In the genomic region with DNA sequence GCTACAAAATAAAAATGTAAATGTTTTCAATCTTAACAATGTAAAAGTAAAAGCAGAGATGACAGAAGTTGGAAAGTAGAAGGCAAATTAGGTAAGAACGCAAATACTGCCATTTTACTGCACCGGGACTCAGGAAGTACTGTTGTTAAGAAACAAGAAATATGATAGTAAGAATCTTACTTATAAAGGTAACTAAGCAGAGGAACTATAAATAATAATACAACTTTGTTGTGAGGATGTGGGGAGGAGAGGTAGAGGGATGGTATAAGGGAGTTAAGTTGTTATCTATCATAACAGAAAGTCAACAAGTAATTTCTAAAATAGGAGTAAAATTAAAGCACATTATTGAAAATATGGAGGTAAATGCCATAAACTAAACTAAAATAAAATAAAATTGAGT, we compare ENCODE assay signal across 19 cellular contexts.
DNase-seq lines count a peak whose midpoint lies in the region; ATAC-seq and TF ChIP-seq lines count a peak whose summit lies in the region.
"Had no signal": no experiment of that assay in that cellular context is flagged by ENCODE, and none has a peak within 500 bp of the region (broad histone marks: within the 10 kb centered on the region; RNA-seq: fewer than 3 reads in every experiment).

No MANE protein-coding gene starts in this region.

- no peaks in the 10 kb centered on the region for H3K27me3 Mint-ChIP-seq in CD4-positive, CD25-positive, alpha-beta regulatory T cell
- H3K27me3 Mint-ChIP-seq in CD4-positive, alpha-beta memory T cell: no peaks in the 10 kb centered on the region
- no peaks in the 10 kb centered on the region for H3K27me3 Mint-ChIP-seq in T-helper 17 cell
- no peaks in the 10 kb centered on the region for H3K27me3 Mint-ChIP-seq in effector memory CD8-positive, alpha-beta T cell

- POLR2A ChIA-PET in CD4-positive, alpha-beta memory T cell (lab: Charles Lee; ENCODE audit: partially characterized antibody): interaction anchor here (0.6 kb wide), 1 partner anchor 52 kb away, joined by 3 read pairs; no protein-coding TSS in a partner anchor

- H3K4me3 ChIP-seq in CD4-positive, CD25-positive, alpha-beta regulatory T cell (ENCODE audit: low read depth, low read length): peak overlapping the region; percentile 48
- H3K4me3 ChIP-seq in CD4-positive, alpha-beta memory T cell (ENCODE audit: low read length in 2 of 2): no peak overlapping the region
- no peak overlapping the region for H3K4me3 ChIP-seq in mucosa of descending colon
- H3K4me3 ChIP-seq: GM23338, K562 had no signal

- no peak for TF ChIP-seq CTCF in mucosa of descending colon (IDR thresholded peaks at IDR 0.05)

- DNase-seq in CD4-positive, CD25-positive, alpha-beta regulatory T cell: peak in 1 of 3 donors; percentile 28
- DNase-seq in CD4-positive, alpha-beta memory T cell: peak in 4 of 5 donors; percentile 11 to 25 (median 16)
- DNase-seq in T-helper 17 cell: no peak
- DNase-seq in effector memory CD8-positive, alpha-beta T cell: no peak
- DNase-seq in DMS 273 (lab: John Stamatoyannopoulos, UW; ENCODE audit: unreplicated experiment): no peak
- DNase-seq in NCI-H345 (lab: John Stamatoyannopoulos, UW): no peak
- no peak for DNase-seq in mucosa of descending colon
- DNase-seq: AML-193, GF-D8, NCI-H1092 treated with DMSO at 0.1 percent for 48 hours, NCI-H146, NCI-H2081, NCI-H2171 treated with DMSO at 0.1 percent for 48 hours, SHP77 treated with DMSO at 0.1 percent for 48 hours, SK-N-SH had no signal

- peaks cover 0 to 3% (median 0%) of the 10 kb centered on the region in 7 donors for H3K9me3 Mint-ChIP-seq in CD4-positive, CD25-positive, alpha-beta regulatory T cell
- peaks cover 0 to 5% (median 0%) of the 10 kb centered on the region in 8 donors for H3K9me3 Mint-ChIP-seq in CD4-positive, alpha-beta memory T cell
- no peaks in the 10 kb centered on the region for H3K9me3 Mint-ChIP-seq in effector memory CD8-positive, alpha-beta T cell
- H3K9me3 Mint-ChIP-seq: GM23338 had no signal

- CTCF ChIA-PET in CD4-positive, alpha-beta memory T cell (lab: Charles Lee; ENCODE audit: partially characterized antibody): interaction anchor here (1.2 to 1.5 kb wide), 2 partner anchors 12 to 226 kb away, joined by 4 to 8 read pairs; no protein-coding TSS in a partner anchor

- H3K27ac Mint-ChIP-seq in CD4-positive, CD25-positive, alpha-beta regulatory T cell: peak overlapping the region in 2 of 3 donors; percentile 9 to 82
- H3K27ac Mint-ChIP-seq in CD4-positive, alpha-beta memory T cell: peak overlapping the region in 6 of 7 donors; percentile 2 to 76 (median 39)
- H3K27ac Mint-ChIP-seq in T-helper 17 cell: peak overlapping the region; percentile 34
- peak overlapping the region in 1 of 2 donors; percentile 85 for H3K27ac Mint-ChIP-seq in effector memory CD8-positive, alpha-beta T cell
- H3K27ac Mint-ChIP-seq: GM23338 had no signal

- no peaks in the 10 kb centered on the region for H3K27me3 ChIP-seq in CD4-positive, CD25-positive, alpha-beta regulatory T cell (ENCODE audit: control insufficient read depth, insufficient read depth, low read length)
- no peaks in the 10 kb centered on the region for H3K27me3 ChIP-seq in CD4-positive, alpha-beta memory T cell (ENCODE audit: insufficient read depth, low read length)

- ATAC-seq in CD4-positive, CD25-positive, alpha-beta regulatory T cell (ENCODE audit: low read depth in 2 of 2): no peak
- ATAC-seq in T-helper 17 cell: peak; percentile 40
- peak; percentile 56 for ATAC-seq in effector memory CD8-positive, alpha-beta T cell (replicated peaks)
- no peak for ATAC-seq in mucosa of descending colon
- ATAC-seq: HCT116 had no signal

- intact Hi-C loops in CD4-positive, alpha-beta memory T cell (cut with micrococcal nuclease): no loop called here
- intact Hi-C loops in mucosa of descending colon (cut with DNase I, micrococcal nuclease): no loop called here

- H3K36me3 ChIP-seq in CD4-positive, CD25-positive, alpha-beta regulatory T cell (ENCODE audit: control insufficient read depth, insufficient read depth, low read length): peaks cover 3% of the 10 kb centered on the region
- H3K36me3 ChIP-seq in CD4-positive, alpha-beta memory T cell (ENCODE audit: insufficient read depth, low read length): no peaks in the 10 kb centered on the region
- no peaks in the 10 kb centered on the region for H3K36me3 ChIP-seq in mucosa of descending colon (ENCODE audit: low read depth)

- H3K27ac ChIP-seq in CD4-positive, CD25-positive, alpha-beta regulatory T cell (ENCODE audit: insufficient read depth, low read length, poor library complexity, severe bottlenecking): peak overlapping the region; percentile 49
- H3K27ac ChIP-seq in CD4-positive, alpha-beta memory T cell (ENCODE audit: low read depth, low read length): no peak overlapping the region
- H3K27ac ChIP-seq: C4-2B had no signal

- peaks cover 38% of the 10 kb centered on the region for H3K4me1 ChIP-seq in CD4-positive, CD25-positive, alpha-beta regulatory T cell (ENCODE audit: control insufficient read depth, insufficient read depth, low read length, poor library complexity, severe bottlenecking)
- peaks cover 29% of the 10 kb centered on the region for H3K4me1 ChIP-seq in CD4-positive, alpha-beta memory T cell (ENCODE audit: insufficient read depth, low read length)
- H3K4me1 ChIP-seq in mucosa of descending colon (ENCODE audit: low read depth): no peaks in the 10 kb centered on the region

- peak overlapping the region in 3 of 4 donors; percentile 17 to 36 (median 19) for H3K4me3 Mint-ChIP-seq in CD4-positive, CD25-positive, alpha-beta regulatory T cell
- H3K4me3 Mint-ChIP-seq in CD4-positive, alpha-beta memory T cell: peak overlapping the region in 3 of 8 donors; percentile 4 to 63 (median 9)
- no peak overlapping the region for H3K4me3 Mint-ChIP-seq in T-helper 17 cell
- no peak overlapping the region for H3K4me3 Mint-ChIP-seq in effector memory CD8-positive, alpha-beta T cell
- H3K4me3 Mint-ChIP-seq: GM23338 had no signal

- peaks cover 37 to 75% (median 60%) of the 10 kb centered on the region in 4 donors for H3K4me1 Mint-ChIP-seq in CD4-positive, CD25-positive, alpha-beta regulatory T cell
- H3K4me1 Mint-ChIP-seq in CD4-positive, alpha-beta memory T cell: peaks cover 43 to 67% (median 53%) of the 10 kb centered on the region in 4 donors
- peaks cover 22% of the 10 kb centered on the region for H3K4me1 Mint-ChIP-seq in T-helper 17 cell
- peaks cover 42 to 65% of the 10 kb centered on the region in 2 donors for H3K4me1 Mint-ChIP-seq in effector memory CD8-positive, alpha-beta T cell (ENCODE audit: low read depth in 2 of 2)

- H3K9me3 ChIP-seq in CD4-positive, CD25-positive, alpha-beta regulatory T cell (ENCODE audit: control insufficient read depth in 2 of 2, low read length in 2 of 2): no peaks in the 10 kb centered on the region
- no peaks in the 10 kb centered on the region for H3K9me3 ChIP-seq in CD4-positive, alpha-beta memory T cell (ENCODE audit: control insufficient read depth in 1 of 2, low read length in 2 of 2)
- H3K9me3 ChIP-seq in T-helper 17 cell (ENCODE audit: control insufficient read depth, low read length, poor library complexity, severe bottlenecking) (no peaks in the 10 kb centered on the region), mucosa of descending colon (no peaks in the 10 kb centered on the region)

- H3K36me3 Mint-ChIP-seq in CD4-positive, CD25-positive, alpha-beta regulatory T cell: peaks cover 15% of the 10 kb centered on the region
- peaks cover 14 to 20% of the 10 kb centered on the region in 2 donors for H3K36me3 Mint-ChIP-seq in CD4-positive, alpha-beta memory T cell
- H3K36me3 Mint-ChIP-seq in T-helper 17 cell (ENCODE audit: low read depth): peaks cover 2% of the 10 kb centered on the region
- peaks cover 2% of the 10 kb centered on the region for H3K36me3 Mint-ChIP-seq in effector memory CD8-positive, alpha-beta T cell (ENCODE audit: insufficient read depth)

Comparison
In these comparisons a context has a peak if more than half of its experiments do, and no peak if none do; other contexts are left out.
1. ATAC-seq: peak in T-helper 17 cell (single experiment) and effector memory CD8-positive, alpha-beta T cell (single experiment); none in CD4-positive, CD25-positive, alpha-beta regulatory T cell (0 of 2) and mucosa of descending colon (single experiment).
2. DNase-seq: peak in CD4-positive, alpha-beta memory T cell (4 of 5); none in T-helper 17 cell (0 of 3), effector memory CD8-positive, alpha-beta T cell (0 of 3), DMS 273 (single experiment), NCI-H345 (single experiment) and mucosa of descending colon (0 of 3).
3. H3K4me3 Mint-ChIP-seq: peak in CD4-positive, CD25-positive, alpha-beta regulatory T cell (3 of 4); none in T-helper 17 cell (single experiment) and effector memory CD8-positive, alpha-beta T cell (0 of 2).